17 cellular contexts compared by ENCODE assay signal in genomic region chrX:41909068-41909467, GRCh38. TPM values are rescaled to one million over a fixed set of nuclear protein-coding genes. Genes with fewer than 3 reads are reported as not detected.
DNase-seq lines count a peak whose midpoint lies in the region; ATAC-seq lines count a peak whose summit lies in the region.
"Had no signal": no experiment of that assay in that cellular context is flagged by ENCODE, and none has a peak within 500 bp of the region (broad histone marks: within the 10 kb centered on the region; RNA-seq: fewer than 3 reads in every experiment).

No MANE protein-coding gene starts in this region.

- intact Hi-C loops in activated T-helper 2 cell treated with anti-CD3 and anti-CD28 coated beads, Interferon-gamma antibody, Interleukin-2, Interleukin-4, amounts not matched to agents 10 μg/mL and 5 μg/mL and 100 μg/mL, durations not matched to agents 14 hours and 24 hours and 36 hours (cut with micrococcal nuclease) = loop anchor here (2.0 kb wide), 1 partner anchor 14 kb away; the partner anchor contains the start of gene CASK

- H3K9me3 Mint-ChIP-seq in activated CD4-positive, alpha-beta T cell treated with anti-CD3 and anti-CD28 coated beads, Interleukin-2, amount 10 ng/mL, durations not matched to agents 7 days and 5 days = peaks cover 12% of the 10 kb centered on the region
- peaks cover 17% of the 10 kb centered on the region for H3K9me3 Mint-ChIP-seq in activated T-helper 2 cell treated with anti-CD3 and anti-CD28 coated beads, Interferon-gamma antibody, Interleukin-2, Interleukin-4, amounts not matched to agents 10 μg/mL and 5 μg/mL and 100 μg/mL, durations not matched to agents 14 hours and 24 hours and 36 hours
- peaks cover 0 to 9% (median 0%) of the 10 kb centered on the region in 9 donors for H3K9me3 Mint-ChIP-seq in naive thymus-derived CD8-positive, alpha-beta T cell
- H3K9me3 Mint-ChIP-seq: activated T-cell treated with anti-CD3 and anti-CD28 coated beads, Interleukin-2, amount 50 U/mL, for 4 hours; stimulated activated naive B cell treated with anti-CD40 and anti-IgM and Interleukin-4, amounts not matched to agents 10 μg/mL and 1 μg/mL and 100 μg/mL, for 72 hours had no signal

- POLR2A ChIA-PET in activated CD4-positive, alpha-beta T cell treated with anti-CD3 and anti-CD28 coated beads, Interleukin-2, amount 10 ng/mL, durations not matched to agents 7 days and 5 days (lab: Charles Lee) = no interaction called here
- POLR2A ChIA-PET in naive thymus-derived CD8-positive, alpha-beta T cell (lab: Charles Lee) = interaction anchor here (0.6 to 1.4 kb wide), 2 partner anchors 9 to 14 kb away, joined by 3 read pairs; partner anchors contain the start of gene CASK

- CTCF ChIA-PET in activated CD4-positive, alpha-beta T cell treated with anti-CD3 and anti-CD28 coated beads, Interleukin-2, amount 10 ng/mL, durations not matched to agents 7 days and 5 days (lab: Charles Lee) = interaction anchor here (0.6 to 1.5 kb wide), 2 partner anchors 9 to 381 kb away, joined by 3 to 4 read pairs; no protein-coding TSS in a partner anchor

- H3K4me3 Mint-ChIP-seq in activated CD4-positive, alpha-beta T cell treated with anti-CD3 and anti-CD28 coated beads, Interleukin-2, amount 10 ng/mL, durations not matched to agents 7 days and 5 days = no peak overlapping the region
- H3K4me3 Mint-ChIP-seq in activated T-helper 2 cell treated with anti-CD3 and anti-CD28 coated beads, Interferon-gamma antibody, Interleukin-2, Interleukin-4, amounts not matched to agents 10 μg/mL and 5 μg/mL and 100 μg/mL, durations not matched to agents 14 hours and 24 hours and 36 hours (ENCODE audit: low read depth) = no peak overlapping the region
- peak overlapping the region in 9 of 10 donors; percentile 3 to 52 (median 30) for H3K4me3 Mint-ChIP-seq in naive thymus-derived CD8-positive, alpha-beta T cell
- H3K4me3 Mint-ChIP-seq: activated T-cell treated with anti-CD3 and anti-CD28 coated beads, Interleukin-2, amount 50 U/mL, for 4 hours; stimulated activated naive B cell treated with anti-CD40 and anti-IgM and Interleukin-4, amounts not matched to agents 10 μg/mL and 1 μg/mL and 100 μg/mL, for 72 hours had no signal

- peaks cover 35% of the 10 kb centered on the region for H3K36me3 Mint-ChIP-seq in activated CD4-positive, alpha-beta T cell treated with anti-CD3 and anti-CD28 coated beads, Interleukin-2, amount 10 ng/mL, durations not matched to agents 7 days and 5 days (ENCODE audit: low read depth)
- H3K36me3 Mint-ChIP-seq in activated T-helper 2 cell treated with anti-CD3 and anti-CD28 coated beads, Interferon-gamma antibody, Interleukin-2, Interleukin-4, amounts not matched to agents 10 μg/mL and 5 μg/mL and 100 μg/mL, durations not matched to agents 14 hours and 24 hours and 36 hours (ENCODE audit: low read depth) = peaks cover 34% of the 10 kb centered on the region
- peaks cover under 1 to 13% (median 10%) of the 10 kb centered on the region in 3 donors for H3K36me3 Mint-ChIP-seq in naive thymus-derived CD8-positive, alpha-beta T cell

- DNase-seq in activated CD4-positive, alpha-beta T cell treated with anti-CD3 and anti-CD28 coated beads, Interleukin-2, amount 10 ng/mL, durations not matched to agents 7 days and 5 days = peak; percentile 31
- DNase-seq in activated CD4-positive, alpha-beta T cell treated with anti-CD3 and anti-CD28 coated beads, Interleukin-2, amount 50 U/mL, for 48 hours = no peak
- DNase-seq in LHCN-M2 (ENCODE audit: low read depth) (peak; percentile 37), amniotic stem cell (lab: John Stamatoyannopoulos, UW) (no peak), LoVo (ENCODE audit: low spot score) (no peak)
- DNase-seq in activated T-helper 2 cell treated with anti-CD3 and anti-CD28 coated beads, Interferon-gamma antibody, Interleukin-2, Interleukin-4, amounts not matched to agents 10 μg/mL and 5 μg/mL and 100 μg/mL, durations not matched to agents 14 hours and 24 hours and 36 hours (ENCODE audit: low spot score) = no peak
- DNase-seq in naive thymus-derived CD8-positive, alpha-beta T cell = peak in 4 of 10 donors; percentile 2 to 41 (median 22)
- DNase-seq: activated CD4-positive, alpha-beta T cell treated with anti-CD3 and anti-CD28 coated beads, Interleukin-2, amount 50 U/mL, for 1 hour; activated T-cell treated with anti-CD3 and anti-CD28 coated beads, Interleukin-2, amount 50 U/mL, for 4 hours; AML-193; IMR-90; NCI-H146; NCI-H510A treated with DMSO at 0.1 percent for 48 hours; SIG-M5; stimulated activated naive B cell treated with anti-CD40 and anti-IgM and Interleukin-4, amounts not matched to agents 10 μg/mL and 1 μg/mL and 100 μg/mL, for 72 hours; tibial artery had no signal

- peak; percentile 35 to 87 for ATAC-seq in naive thymus-derived CD8-positive, alpha-beta T cell
- no peak for ATAC-seq in HG03159 (IDR thresholded peaks at IDR 0.05; ENCODE audit: unreplicated experiment)
- ATAC-seq: stimulated activated naive B cell treated with anti-CD40 and anti-IgM and Interleukin-4, amounts not matched to agents 10 μg/mL and 1 μg/mL and 100 μg/mL, for 72 hours had no signal

- no peaks in the 10 kb centered on the region for H3K27me3 Mint-ChIP-seq in activated CD4-positive, alpha-beta T cell treated with anti-CD3 and anti-CD28 coated beads, Interleukin-2, amount 10 ng/mL, durations not matched to agents 7 days and 5 days
- no peaks in the 10 kb centered on the region for H3K27me3 Mint-ChIP-seq in activated T-helper 2 cell treated with anti-CD3 and anti-CD28 coated beads, Interferon-gamma antibody, Interleukin-2, Interleukin-4, amounts not matched to agents 10 μg/mL and 5 μg/mL and 100 μg/mL, durations not matched to agents 14 hours and 24 hours and 36 hours (ENCODE audit: low read depth)
- H3K27me3 Mint-ChIP-seq in naive thymus-derived CD8-positive, alpha-beta T cell = no peaks in the 10 kb centered on the region
- H3K27me3 Mint-ChIP-seq: stimulated activated naive B cell treated with anti-CD40 and anti-IgM and Interleukin-4, amounts not matched to agents 10 μg/mL and 1 μg/mL and 100 μg/mL, for 72 hours had no signal

- H3K4me1 Mint-ChIP-seq in activated CD4-positive, alpha-beta T cell treated with anti-CD3 and anti-CD28 coated beads, Interleukin-2, amount 10 ng/mL, durations not matched to agents 7 days and 5 days = peaks cover 32% of the 10 kb centered on the region
- H3K4me1 Mint-ChIP-seq in activated T-helper 2 cell treated with anti-CD3 and anti-CD28 coated beads, Interferon-gamma antibody, Interleukin-2, Interleukin-4, amounts not matched to agents 10 μg/mL and 5 μg/mL and 100 μg/mL, durations not matched to agents 14 hours and 24 hours and 36 hours (ENCODE audit: low read depth) = peaks cover 24% of the 10 kb centered on the region
- peaks cover 6 to 64% (median 42%) of the 10 kb centered on the region in 4 donors for H3K4me1 Mint-ChIP-seq in naive thymus-derived CD8-positive, alpha-beta T cell

- H3K27ac Mint-ChIP-seq in activated CD4-positive, alpha-beta T cell treated with anti-CD3 and anti-CD28 coated beads, Interleukin-2, amount 10 ng/mL, durations not matched to agents 7 days and 5 days = peak overlapping the region; percentile 73
- H3K27ac Mint-ChIP-seq in activated T-helper 2 cell treated with anti-CD3 and anti-CD28 coated beads, Interferon-gamma antibody, Interleukin-2, Interleukin-4, amounts not matched to agents 10 μg/mL and 5 μg/mL and 100 μg/mL, durations not matched to agents 14 hours and 24 hours and 36 hours = peak overlapping the region; percentile 49
- peak overlapping the region in 8 of 10 donors; percentile 2 to 72 (median 58) for H3K27ac Mint-ChIP-seq in naive thymus-derived CD8-positive, alpha-beta T cell
- H3K27ac Mint-ChIP-seq: stimulated activated naive B cell treated with anti-CD40 and anti-IgM and Interleukin-4, amounts not matched to agents 10 μg/mL and 1 μg/mL and 100 μg/mL, for 72 hours had no signal

RNA-seq across cellular contexts. Expression of gene CASK, which starts 14.3 kb away (rescaled TPM):
- total RNA-seq in activated CD4-positive, alpha-beta T cell treated with anti-CD3 and anti-CD28 coated beads, Interleukin-2, amount 10 ng/mL, durations not matched to agents 7 days and 5 days = 10 to 100 TPM; 30.8 to 32.4 TPM
- total RNA-seq in LHCN-M2 (2014; rRNA removed) = 23.7 and 26.4 TPM in 2 replicates
- 9.5 TPM for polyA plus RNA-seq in LHCN-M2 (2012)
- total RNA-seq in activated T-helper 2 cell treated with anti-CD3 and anti-CD28 coated beads, Interferon-gamma antibody, Interleukin-2, Interleukin-4, amounts not matched to agents 10 μg/mL and 5 μg/mL and 100 μg/mL, durations not matched to agents 14 hours and 24 hours and 36 hours = 18.6 and 19.4 TPM in 2 replicates
- 10 to 100 TPM; 90.3 to 90.4 TPM for total RNA-seq in naive thymus-derived CD8-positive, alpha-beta T cell
- polyA plus RNA-seq in naive thymus-derived CD8-positive, alpha-beta T cell = 10 to 100 TPM in 2 of 3 donors, 1 to 10 TPM in 1; 4.6 to 16.1 (median 11.4) TPM

Comparison
In these comparisons a context has a peak if more than half of its experiments do, and no peak if none do; other contexts are left out.
1. DNase-seq: peak in activated CD4-positive, alpha-beta T cell treated with anti-CD3 and anti-CD28 coated beads, Interleukin-2, amount 10 ng/mL, durations not matched to agents 7 days and 5 days (single experiment) and LHCN-M2 (single experiment); none in activated CD4-positive, alpha-beta T cell treated with anti-CD3 and anti-CD28 coated beads, Interleukin-2, amount 50 U/mL, for 48 hours (0 of 2), activated T-helper 2 cell treated with anti-CD3 and anti-CD28 coated beads, Interferon-gamma antibody, Interleukin-2, Interleukin-4, amounts not matched to agents 10 μg/mL and 5 μg/mL and 100 μg/mL, durations not matched to agents 14 hours and 24 hours and 36 hours (single experiment), amniotic stem cell (single experiment) and LoVo (single experiment).
2. H3K4me3 Mint-ChIP-seq: peak in naive thymus-derived CD8-positive, alpha-beta T cell (9 of 10); none in activated CD4-positive, alpha-beta T cell treated with anti-CD3 and anti-CD28 coated beads, Interleukin-2, amount 10 ng/mL, durations not matched to agents 7 days and 5 days (single experiment) and activated T-helper 2 cell treated with anti-CD3 and anti-CD28 coated beads, Interferon-gamma antibody, Interleukin-2, Interleukin-4, amounts not matched to agents 10 μg/mL and 5 μg/mL and 100 μg/mL, durations not matched to agents 14 hours and 24 hours and 36 hours (single experiment).
3. Peak in every context shown above with its lines, with median percentiles within 50 percentile points of each other: H3K27ac Mint-ChIP-seq.